8 cellular contexts compared by ENCODE assay signal in the genomic region with DNA sequence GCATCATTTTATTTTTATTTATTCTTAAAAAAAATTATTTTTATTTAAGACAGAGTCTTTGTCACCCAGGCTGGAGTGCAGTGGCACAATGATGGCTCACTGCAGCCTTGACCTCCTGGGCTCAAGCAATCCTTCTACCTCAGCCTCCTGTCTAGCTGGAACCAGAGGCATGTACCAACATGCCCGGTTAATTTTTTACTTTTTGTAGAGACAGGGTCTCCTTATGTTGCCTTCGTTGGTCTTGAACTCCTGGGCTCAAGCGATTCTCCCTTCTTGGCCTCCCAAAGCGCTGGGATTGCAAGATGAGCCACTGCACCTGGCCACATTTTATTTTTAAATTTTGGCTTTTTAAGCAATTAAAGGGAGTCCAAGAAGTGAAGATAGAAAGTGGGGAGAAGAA. TPM values are rescaled to one million over a fixed set of nuclear protein-coding genes. Genes with fewer than 3 reads are reported as not detected.
"Had no signal": no experiment of that assay in that cellular context is flagged by ENCODE, and none has a peak within 500 bp of the region (broad histone marks: within the 10 kb centered on the region; RNA-seq: fewer than 3 reads in every experiment).

No MANE protein-coding gene starts in this region.

- FAIRE-seq: HTR-8/SVneo, K562 had no signal

- H3K4me3 ChIP-seq: K562 had no signal

- ATAC-seq: K562 had no signal

- DNase-seq: IMR-90, KBM-7, KG1 had no signal

- H3K27ac ChIP-seq: HL-60 had no signal

RNA-seq across cellular contexts. Expression of gene TTC6, which starts 21.4 kb away (rescaled TPM):
- total RNA-seq: HT1080 had no signal
- polyA plus RNA-seq: IgD-negative memory B cell had no signal

RNA-seq across cellular contexts. Expression of gene FOXA1, which starts 21.8 kb away (rescaled TPM):
- polyA plus RNA-seq: IgD-negative memory B cell had no signal
